19 cellular contexts compared by ENCODE assay signal in the genomic region with DNA sequence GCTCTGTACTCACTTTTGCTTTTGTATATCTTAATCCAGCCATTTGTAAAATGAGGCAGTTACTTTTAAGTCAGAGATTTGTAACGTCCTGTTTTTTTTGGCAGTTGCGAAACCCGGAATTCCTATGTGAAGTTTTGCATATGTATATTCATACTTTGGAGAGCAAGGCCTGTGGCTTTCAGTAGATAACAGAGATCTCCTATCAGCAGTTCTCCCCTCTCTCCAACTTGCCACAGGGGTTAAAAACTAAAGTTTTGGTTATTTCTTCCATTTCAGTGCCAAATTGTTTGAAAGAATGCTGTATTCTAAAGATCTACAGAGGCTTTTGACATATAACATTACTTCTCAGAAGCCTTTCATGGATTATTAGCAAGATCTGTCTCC.
DNase-seq lines count a peak whose midpoint lies in the region; ATAC-seq and TF ChIP-seq lines count a peak whose summit lies in the region.
"Had no signal": no experiment of that assay in that cellular context is flagged by ENCODE, and none has a peak within 500 bp of the region (broad histone marks: within the 10 kb centered on the region; RNA-seq: fewer than 3 reads in every experiment).

No MANE protein-coding gene starts in this region.

- DNase-seq in HCEC 1CT (peak; percentile 84), SK-N-MC (ENCODE audit: low read depth, low spot score) (peak; percentile 78), dermis microvascular lymphatic vessel endothelial cell (ENCODE audit: low read depth in 2 of 2) (peak; percentile 20 to 68), CD1c-positive myeloid dendritic cell (ENCODE audit: extremely low spot score) (no peak), right cardiac atrium (no peak)
- DNase-seq in activated CD8-positive, alpha-beta memory T cell treated with anti-CD3 and anti-CD28 coated beads, Interleukin-2, amount 50 U/mL, for 4 hours = no peak
- DNase-seq in activated CD4-positive, alpha-beta T cell treated with anti-CD3 and anti-CD28 coated beads, Interleukin-2, amount 50 U/mL, for 1 hour = no peak
- DNase-seq: activated CD8-positive, alpha-beta memory T cell treated with anti-CD3 and anti-CD28 coated beads for 24 hours; activated effector memory CD4-positive, alpha-beta T cell treated with Interleukin-2 at 50 U/mL for 16 hours; heart right ventricle; KG1; naive thymus-derived CD4-positive, alpha-beta T cell; retina; SHP77; stimulated activated naive CD4-positive, alpha-beta T cell; uterus had no signal

- peaks cover 0 to 12% of the 10 kb centered on the region in 2 experiments for H3K4me1 ChIP-seq in neutrophil (ENCODE audit: control insufficient read depth in 1 of 2, insufficient read depth in 1 of 2, low read depth in 1 of 2, low read length in 1 of 2)
- H3K4me1 ChIP-seq in right cardiac atrium (ENCODE audit: control insufficient read depth, insufficient read depth, low read length) = no peaks in the 10 kb centered on the region
- H3K4me1 ChIP-seq: uterus had no signal

- WGBS in right cardiac atrium = 66% methylated on average over 3 of the region's 3 CpGs

- H3K9ac ChIP-seq in SK-N-MC (ENCODE audit: insufficient read length) = peak overlapping the region; percentile 73
- H3K9ac ChIP-seq: BLaER1 treated with 17β-estradiol and CSF1 and Interleukin-3, amounts not matched to agents 10 nM and 100 nM had no signal

- peaks cover 15% of the 10 kb centered on the region; the same call in 1 of the 2 replicates for H3K36me3 ChIP-seq in SK-N-MC (ENCODE audit: insufficient read depth, low read length)
- peaks cover 9% of the 10 kb centered on the region for H3K36me3 ChIP-seq in neutrophil
- H3K36me3 ChIP-seq: uterus had no signal

- no peak for ATAC-seq in right cardiac atrium
- ATAC-seq: heart right ventricle; left lobe of liver; naive thymus-derived CD4-positive, alpha-beta T cell had no signal

- H3K27me3 ChIP-seq in neutrophil (no peaks in the 10 kb centered on the region), right cardiac atrium (ENCODE audit: control insufficient read depth, insufficient read depth) (no peaks in the 10 kb centered on the region)
- H3K27me3 ChIP-seq: BLaER1 treated with 17β-estradiol and CSF1 and Interleukin-3, amounts not matched to agents 10 nM and 100 nM; heart right ventricle; uterus had no signal

- H3K9me3 ChIP-seq in SK-N-MC (ENCODE audit: low read depth, low read length) (peaks cover 21% of the 10 kb centered on the region; the same call in 1 of the 2 replicates), neutrophil (no peaks in the 10 kb centered on the region), right cardiac atrium (ENCODE audit: control insufficient read depth, low read length) (no peaks in the 10 kb centered on the region)

- intact Hi-C loops in right cardiac atrium (cut with DNase I) = no loop called here

- no peak for TF ChIP-seq CTCF in neutrophil (IDR thresholded peaks at IDR 0.05)

- H3K4me3 ChIP-seq in SK-N-MC = peak overlapping the region; percentile 71
- H3K4me3 ChIP-seq in neutrophil (ENCODE audit: low read depth in 1 of 2, low read length in 1 of 2) = no peak overlapping the region
- no peak overlapping the region for H3K4me3 ChIP-seq in right cardiac atrium (ENCODE audit: low read length)
- H3K4me3 ChIP-seq: BLaER1 treated with 17β-estradiol and CSF1 and Interleukin-3, amounts not matched to agents 10 nM and 100 nM; heart right ventricle; uterus had no signal

- H3K27ac ChIP-seq in SK-N-MC (peak overlapping the region; percentile 99), neutrophil (peak overlapping the region; percentile 0), right cardiac atrium (ENCODE audit: low read length) (no peak overlapping the region)
- H3K27ac ChIP-seq: BLaER1 treated with 17β-estradiol and CSF1 and Interleukin-3, amounts not matched to agents 10 nM and 100 nM; heart right ventricle; uterus had no signal

Comparison
In these comparisons a context has a peak if more than half of its experiments do, and no peak if none do; other contexts are left out.
1. DNase-seq: peak in HCEC 1CT (single experiment), SK-N-MC (single experiment) and dermis microvascular lymphatic vessel endothelial cell (2 of 2); none in CD1c-positive myeloid dendritic cell (single experiment), activated CD8-positive, alpha-beta memory T cell treated with anti-CD3 and anti-CD28 coated beads, Interleukin-2, amount 50 U/mL, for 4 hours (single experiment), right cardiac atrium (0 of 3) and activated CD4-positive, alpha-beta T cell treated with anti-CD3 and anti-CD28 coated beads, Interleukin-2, amount 50 U/mL, for 1 hour (single experiment).